In the genomic region with DNA sequence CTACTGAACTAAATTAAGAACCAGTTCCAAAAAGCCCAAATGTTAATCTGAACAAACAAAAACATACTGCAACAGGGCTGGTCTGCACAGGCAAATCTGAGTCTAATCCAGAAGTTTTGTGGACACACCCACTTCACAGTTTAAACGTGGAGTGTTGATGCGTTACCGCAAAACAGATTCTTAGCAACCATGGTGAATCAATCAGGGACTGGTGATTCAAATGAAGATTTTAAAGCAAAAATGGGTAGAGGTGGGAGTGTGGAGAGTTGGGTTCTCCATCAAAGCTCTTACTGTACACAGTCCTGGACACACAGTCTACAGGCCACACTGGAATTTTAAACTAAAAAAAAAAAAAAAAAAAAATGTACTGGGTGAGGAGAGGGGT, we compare ENCODE assay signal across 9 cellular contexts. TPM values are rescaled to one million over a fixed set of nuclear protein-coding genes. Genes with fewer than 3 reads are reported as not detected.
DNase-seq lines count a peak whose midpoint lies in the region; ATAC-seq and TF ChIP-seq lines count a peak whose summit lies in the region.
"Had no signal": no experiment of that assay in that cellular context is flagged by ENCODE, and none has a peak within 500 bp of the region (broad histone marks: within the 10 kb centered on the region; RNA-seq: fewer than 3 reads in every experiment).

No MANE protein-coding gene starts in this region.

- peaks cover 0 to 39% (median 0%) of the 10 kb centered on the region in 5 donors for H3K36me3 Mint-ChIP-seq in naive thymus-derived CD4-positive, alpha-beta T cell

- H3K27ac Mint-ChIP-seq in naive thymus-derived CD4-positive, alpha-beta T cell = no peak overlapping the region

- H3F3A ChIP-seq in PC-9 (ENCODE audit: insufficient read depth, low read depth) = peaks cover 38% of the 10 kb centered on the region

- peaks cover 7 to 80% (median 30%) of the 10 kb centered on the region in 7 donors for H3K4me1 Mint-ChIP-seq in naive thymus-derived CD4-positive, alpha-beta T cell

- no peaks in the 10 kb centered on the region for H3K9me2 ChIP-seq in PC-9 (ENCODE audit: insufficient read depth)

- peaks cover 3% of the 10 kb centered on the region for H4K20me1 ChIP-seq in PC-9 (ENCODE audit: insufficient read depth)

- H3K27ac ChIP-seq in PC-9 = peak overlapping the region; percentile 94
- peak overlapping the region; percentile 98 for H3K27ac ChIP-seq in coronary artery
- no peak overlapping the region for H3K27ac ChIP-seq in naive thymus-derived CD4-positive, alpha-beta T cell (ENCODE audit: low read depth, low read length)
- H3K27ac ChIP-seq: neutrophil had no signal

- H2AFZ ChIP-seq in PC-9 = no peak overlapping the region

- CTCF ChIA-PET in PC-9 (lab: Charles Lee) = no interaction called here
- CTCF ChIA-PET in naive thymus-derived CD4-positive, alpha-beta T cell (lab: Charles Lee) = no interaction called here

- peaks cover 92% of the 10 kb centered on the region for H3K79me2 ChIP-seq in PC-9 (ENCODE audit: low read depth)

- no TSS peak for BruUV-seq in PC-9 (replicated peaks; lab: Mats Ljungman, UMichigan)

- no peaks in the 10 kb centered on the region for H3K27me3 Mint-ChIP-seq in naive thymus-derived CD4-positive, alpha-beta T cell

- POLR2A ChIA-PET in PC-9 (lab: Charles Lee; ENCODE audit: unreplicated experiment) = interaction anchor here (0.6 to 0.9 kb wide), 7 partner anchors 10 to 185 kb away, joined by 4 to 20 read pairs (median 5); no protein-coding TSS in a partner anchor
- POLR2A ChIA-PET in naive thymus-derived CD4-positive, alpha-beta T cell (lab: Charles Lee) = no interaction called here

- TF ChIP-seq CTCF in PC-9 (conservative IDR thresholded peaks at IDR 0.05) (no peak), coronary artery (IDR thresholded peaks at IDR 0.05) (no peak)

- ATAC-seq in naive thymus-derived CD4-positive, alpha-beta T cell = peak; percentile 19
- no peak for ATAC-seq in HG03354 (IDR thresholded peaks at IDR 0.05; ENCODE audit: poor library complexity, severe bottlenecking, unreplicated experiment)
- no peak for ATAC-seq in HG03520 (IDR thresholded peaks at IDR 0.05; ENCODE audit: unreplicated experiment)

- peaks cover 56% of the 10 kb centered on the region for H3K4me1 ChIP-seq in PC-9 (replicated peaks; ENCODE audit: insufficient read depth)
- peaks cover 3 to 49% of the 10 kb centered on the region in 2 donors for H3K4me1 ChIP-seq in naive thymus-derived CD4-positive, alpha-beta T cell (ENCODE audit: control insufficient read depth in 2 of 2, insufficient read depth in 2 of 2, low read length in 2 of 2)

- intact Hi-C loops in PC-9 (cut with micrococcal nuclease; ENCODE audit: unreplicated experiment) = loop anchor here (2.0 kb wide), 1 partner anchor 86 kb away; a partner anchor contains a TSS
- intact Hi-C loops in naive thymus-derived CD4-positive, alpha-beta T cell (cut with micrococcal nuclease) = no loop called here

- no peaks in the 10 kb centered on the region for H3K27me3 ChIP-seq in PC-9 (ENCODE audit: insufficient read depth, low read depth)
- no peaks in the 10 kb centered on the region for H3K27me3 ChIP-seq in naive thymus-derived CD4-positive, alpha-beta T cell (ENCODE audit: control insufficient read depth in 2 of 2, insufficient read depth in 2 of 2, low read length in 2 of 2)

- no peaks in the 10 kb centered on the region for H3K9me3 Mint-ChIP-seq in naive thymus-derived CD4-positive, alpha-beta T cell

- peak overlapping the region; percentile 76 for H3K4me2 ChIP-seq in PC-9

- no peak overlapping the region for H3K4me3 Mint-ChIP-seq in naive thymus-derived CD4-positive, alpha-beta T cell

- no peaks in the 10 kb centered on the region for H3K9me3 ChIP-seq in PC-9 (ENCODE audit: insufficient read depth, low read depth)
- no peaks in the 10 kb centered on the region for H3K9me3 ChIP-seq in naive thymus-derived CD4-positive, alpha-beta T cell (ENCODE audit: control insufficient read depth in 2 of 3, low read length in 3 of 3)
- H3K9me3 ChIP-seq: neutrophil had no signal

- H3K4me3 ChIP-seq in PC-9 (peak overlapping the region; percentile 18; the same call in 1 of the 2 replicates), coronary artery (peak overlapping the region; percentile 90)
- no peak overlapping the region for H3K4me3 ChIP-seq in naive thymus-derived CD4-positive, alpha-beta T cell (ENCODE audit: low read length)

- DNase-seq in DMS114 treated with DMSO at 0.1 percent for 48 hours (lab: John Stamatoyannopoulos, UW; ENCODE audit: unreplicated experiment) (peak; percentile 23), PC-9 (peak; percentile 48 to 68), coronary artery (ENCODE audit: low spot score) (no peak), SK-N-DZ (ENCODE audit: low spot score) (no peak), NOMO-1 treated with dmso at 0.1 percent for 144 hours (lab: John Stamatoyannopoulos, UW; ENCODE audit: unreplicated experiment) (no peak)
- DNase-seq in naive thymus-derived CD4-positive, alpha-beta T cell = peak in 1 of 9 donors; percentile 37

- H3K36me3 ChIP-seq in PC-9 (ENCODE audit: low read depth) = 0 out of 2 replicates have a peak, but pooled peaks cover 9% of the 10 kb centered on the region
- no peaks in the 10 kb centered on the region for H3K36me3 ChIP-seq in naive thymus-derived CD4-positive, alpha-beta T cell (ENCODE audit: control insufficient read depth in 2 of 3, insufficient read depth in 3 of 3, low read length in 3 of 3)
- H3K36me3 ChIP-seq: neutrophil had no signal

RNA-seq across cellular contexts. Expression of a gene that starts 5.2 kb away (rescaled TPM):
- total RNA-seq in PC-9 (2021) = 1,720 and 1,743 TPM in 2 replicates
- 100 to 1,000 TPM in 2 of 5 experiments, 10 to 100 TPM in 3; 28.8 to 377 (median 42.4) TPM for total RNA-seq in naive thymus-derived CD4-positive, alpha-beta T cell
- polyA plus RNA-seq in naive thymus-derived CD4-positive, alpha-beta T cell = 10 to 100 TPM; 25.5 to 36.6 TPM
- polyA plus RNA-seq in SK-N-DZ (2014; cell fraction: cytosol; rRNA removed) = 41.3 and 47.6 TPM in 2 replicates
- 24.6 and 24.8 TPM in 2 replicates for polyA plus RNA-seq in SK-N-DZ (2014; cell fraction: nucleus; rRNA removed)

Comparison
In these comparisons a context has a peak if more than half of its experiments do, and no peak if none do; other contexts are left out.
1. DNase-seq: peak in DMS114 treated with DMSO at 0.1 percent for 48 hours (single experiment) and PC-9 (2 of 2); none in coronary artery (single experiment), SK-N-DZ (single experiment) and NOMO-1 treated with dmso at 0.1 percent for 144 hours (single experiment).